In genomic region chr9:5838884-5839571, GRCh38 we compare ENCODE assay signal across 10 cellular contexts. TPM values are rescaled to one million over a fixed set of nuclear protein-coding genes. Genes with fewer than 3 reads are reported as not detected.
DNase-seq lines count a peak whose midpoint lies in the region; ATAC-seq and TF ChIP-seq lines count a peak whose summit lies in the region.
"Had no signal": no experiment of that assay in that cellular context is flagged by ENCODE, and none has a peak within 500 bp of the region (broad histone marks: within the 10 kb centered on the region; RNA-seq: fewer than 3 reads in every experiment).

No MANE protein-coding gene starts in this region.

- CTCF ChIA-PET in OCI-LY7 (lab: Charles Lee; ENCODE audit: unreplicated experiment) = no interaction called here
- CTCF ChIA-PET in CD8-positive, alpha-beta memory T cell (lab: Charles Lee) = no interaction called here

- H3K4me2 ChIP-seq in OCI-LY7 (ENCODE audit: low read length) = no peak overlapping the region
- H3K4me2 ChIP-seq in trophoblast cell (ENCODE audit: low read length) = no peak overlapping the region

- peak overlapping the region; percentile 82 for H4K91ac ChIP-seq in trophoblast cell (ENCODE audit: low read depth, low read length)

- H3K9me3 ChIP-seq in OCI-LY7 (ENCODE audit: low read length) (peaks cover 6% of the 10 kb centered on the region), esophagus squamous epithelium (no peaks in the 10 kb centered on the region), trophoblast cell (ENCODE audit: insufficient read depth, low read depth, low read length) (no peaks in the 10 kb centered on the region)
- no peaks in the 10 kb centered on the region for H3K9me3 ChIP-seq in CD8-positive, alpha-beta memory T cell (ENCODE audit: low read length)

- no peak overlapping the region for H3K4me3 Mint-ChIP-seq in HFFc6
- H3K4me3 Mint-ChIP-seq in CD8-positive, alpha-beta memory T cell = no peak overlapping the region
- H3K4me3 Mint-ChIP-seq: IgD-negative memory B cell had no signal

- no peak for ATAC-seq in GM18870 (IDR thresholded peaks at IDR 0.05; ENCODE audit: unreplicated experiment)
- no peak for ATAC-seq in GM18498 (IDR thresholded peaks at IDR 0.05; ENCODE audit: unreplicated experiment)

- peak overlapping the region; percentile 56 for H2AK5ac ChIP-seq in trophoblast cell (ENCODE audit: low read length)

- no TSS peak for BruUV-seq in OCI-LY7 (replicated peaks; lab: Mats Ljungman, UMichigan)

- H4K8ac ChIP-seq in trophoblast cell (ENCODE audit: low read depth, low read length) = peak overlapping the region; percentile 80

- intact Hi-C loops in OCI-LY7 (cut with micrococcal nuclease; ENCODE audit: unreplicated experiment) (loop anchor here (10.0 kb wide), 2 partner anchors 244 to 854 kb away; partner anchors contain the start of gene JAK2), esophagus squamous epithelium (cut with DNase I) (no loop called here)

- no peak for TF ChIP-seq POLR2A in esophagus squamous epithelium (IDR thresholded peaks at IDR 0.05)

- no peak overlapping the region for H3K23ac ChIP-seq in trophoblast cell (ENCODE audit: low read length)

- no peaks in the 10 kb centered on the region for H3K9me2 ChIP-seq in OCI-LY7 (ENCODE audit: insufficient read depth, low read length)

- H3K27me3 Mint-ChIP-seq in HFFc6 (ENCODE audit: insufficient read depth) = peaks cover 4% of the 10 kb centered on the region
- H3K27me3 Mint-ChIP-seq in CD8-positive, alpha-beta memory T cell = peaks cover 0 to 2% of the 10 kb centered on the region in 2 donors

- H3K27me3 ChIP-seq in esophagus squamous epithelium (no peaks in the 10 kb centered on the region), trophoblast cell (ENCODE audit: insufficient read depth, low read length) (no peaks in the 10 kb centered on the region)
- no peaks in the 10 kb centered on the region for H3K27me3 ChIP-seq in CD8-positive, alpha-beta memory T cell (ENCODE audit: insufficient read depth, low read length, poor library complexity, severe bottlenecking)

- H3K9ac ChIP-seq in trophoblast cell (ENCODE audit: low read length) = no peak overlapping the region

- H3K79me2 ChIP-seq in OCI-LY7 (ENCODE audit: insufficient read depth, low read depth, low read length) = no peaks in the 10 kb centered on the region
- H3K79me2 ChIP-seq in trophoblast cell (ENCODE audit: control insufficient read depth, insufficient read depth, low read length, poor library complexity) = no peaks in the 10 kb centered on the region

- no peak overlapping the region for H4K12ac ChIP-seq in trophoblast cell (ENCODE audit: low read depth, low read length)

- H4K20me1 ChIP-seq in OCI-LY7 (ENCODE audit: insufficient read depth, low read length) = no peaks in the 10 kb centered on the region

- peak overlapping the region; percentile 44 for H3K27ac Mint-ChIP-seq in HFFc6
- no peak overlapping the region for H3K27ac Mint-ChIP-seq in CD8-positive, alpha-beta memory T cell
- H3K27ac Mint-ChIP-seq: IgD-negative memory B cell had no signal

- DNase-seq in HFFc6 (peak; percentile 39), OCI-LY7 (ENCODE audit: low spot score) (peak; percentile 11), esophagus squamous epithelium (lab: John Stamatoyannopoulos, UW) (no peak), trophoblast cell (peak; percentile 21 to 55), NOMO-1 treated with dmso at 0.1 percent for 144 hours (lab: John Stamatoyannopoulos, UW; ENCODE audit: unreplicated experiment) (no peak)
- no peak for DNase-seq in CD8-positive, alpha-beta memory T cell

- peaks cover 4% of the 10 kb centered on the region for H3K79me1 ChIP-seq in trophoblast cell (ENCODE audit: low read length)

- H3K4me1 Mint-ChIP-seq in HFFc6 (ENCODE audit: low read depth) = peaks cover 31% of the 10 kb centered on the region
- peaks cover 32 to 42% (median 39%) of the 10 kb centered on the region in 3 donors for H3K4me1 Mint-ChIP-seq in CD8-positive, alpha-beta memory T cell

- H2AFZ ChIP-seq in OCI-LY7 (ENCODE audit: low read length) (0 out of 2 replicates have a peak overlapping the region, but pooled peaks have one; percentile 31), trophoblast cell (ENCODE audit: insufficient read depth, low read length, poor library complexity) (no peak overlapping the region)

- H3K36me3 Mint-ChIP-seq in HFFc6 (ENCODE audit: low read depth) = peaks cover 12% of the 10 kb centered on the region
- no peaks in the 10 kb centered on the region for H3K36me3 Mint-ChIP-seq in CD8-positive, alpha-beta memory T cell

- no peak overlapping the region for H2BK120ac ChIP-seq in trophoblast cell (ENCODE audit: insufficient read depth, low read length, poor library complexity)

- TF ChIP-seq CTCF in HFFc6 (IDR thresholded peaks at IDR 0.05) (no peak), OCI-LY7 (conservative IDR thresholded peaks at IDR 0.05; ENCODE audit: low read length) (no peak), esophagus squamous epithelium (IDR thresholded peaks at IDR 0.05) (peak in 1 of 6 experiments; percentile 6)

- H2BK5ac ChIP-seq in trophoblast cell (ENCODE audit: low read depth, low read length, poor library complexity) = no peak overlapping the region

- no peak overlapping the region for H3K18ac ChIP-seq in trophoblast cell (ENCODE audit: low read length)

- H3K4me1 ChIP-seq in OCI-LY7 (ENCODE audit: insufficient read depth, low read length, poor library complexity, severe bottlenecking) (peaks cover 13% of the 10 kb centered on the region), esophagus squamous epithelium (peaks cover 0 to 33% (median 17%) of the 10 kb centered on the region in 3 donors), trophoblast cell (ENCODE audit: control insufficient read depth in 1 of 2, insufficient read depth in 2 of 2, low read length in 2 of 2) (peaks cover 7 to 10% of the 10 kb centered on the region in 2 experiments)
- H3K4me1 ChIP-seq in CD8-positive, alpha-beta memory T cell (ENCODE audit: insufficient read depth, low read length) = peaks cover 34% of the 10 kb centered on the region

- H3K36me3 ChIP-seq in OCI-LY7 (ENCODE audit: insufficient read depth, low read length) = no peaks in the 10 kb centered on the region
- no peaks in the 10 kb centered on the region for H3K36me3 ChIP-seq in esophagus squamous epithelium
- H3K36me3 ChIP-seq in trophoblast cell (ENCODE audit: control insufficient read depth in 1 of 2, insufficient read depth in 2 of 2, low read length in 2 of 2) = no peaks in the 10 kb centered on the region
- H3K36me3 ChIP-seq in CD8-positive, alpha-beta memory T cell (ENCODE audit: insufficient read depth, low read length) = no peaks in the 10 kb centered on the region

- no peak overlapping the region for H3K4me3 ChIP-seq in OCI-LY7 (ENCODE audit: low read depth, low read length, poor library complexity, severe bottlenecking)
- H3K4me3 ChIP-seq in esophagus squamous epithelium = no peak overlapping the region
- no peak overlapping the region for H3K4me3 ChIP-seq in trophoblast cell (ENCODE audit: low read depth, low read length)
- H3K4me3 ChIP-seq in CD8-positive, alpha-beta memory T cell (ENCODE audit: low read length) = no peak overlapping the region

- 30 to 34% methylated on average over 2 of the region's 2 CpGs for WGBS in esophagus squamous epithelium, 2 donors
- no CpG with 5 or more reads among the region's 2 CpGs for WGBS in trophoblast cell (ENCODE audit: extremely low coverage, insufficient coverage, insufficient read length)

- H3K4ac ChIP-seq in trophoblast cell (ENCODE audit: low read depth, low read length) = no peak overlapping the region

- H3K27ac ChIP-seq in OCI-LY7 (ENCODE audit: low read depth, low read length, poor library complexity, severe bottlenecking) = no peak overlapping the region
- H3K27ac ChIP-seq in esophagus squamous epithelium = peak overlapping the region in 3 of 4 donors; percentile 37 to 42 (median 37)
- no peak overlapping the region for H3K27ac ChIP-seq in trophoblast cell (ENCODE audit: low read depth, low read length)
- H3K27ac ChIP-seq in CD8-positive, alpha-beta memory T cell (ENCODE audit: low read depth, low read length) = no peak overlapping the region

- H3K9me3 Mint-ChIP-seq in HFFc6 = no peaks in the 10 kb centered on the region
- no peaks in the 10 kb centered on the region for H3K9me3 Mint-ChIP-seq in CD8-positive, alpha-beta memory T cell

- H2BK12ac ChIP-seq in trophoblast cell (ENCODE audit: low read length) = no peak overlapping the region

- POLR2A ChIA-PET in OCI-LY7 (lab: Charles Lee) = no interaction called here
- POLR2A ChIA-PET in CD8-positive, alpha-beta memory T cell (lab: Charles Lee) = no interaction called here

- H3K14ac ChIP-seq in trophoblast cell (ENCODE audit: low read length) = no peak overlapping the region

RNA-seq across cellular contexts. Expression of gene ERMP1, which starts 6.1 kb away (rescaled TPM):
- 1 to 10 TPM; 5.1 to 7.5 (median 6.8) TPM for total RNA-seq in HFFc6 (2021; fragmentation: NEBNext Ultra II Directional; extraction: Animal tissue kit (Norgen Biotek cat#: 25700))
- 7.9 and 11.1 TPM in 2 replicates for total RNA-seq in OCI-LY7 (2014; rRNA removed; shearing (Covaris generic))
- 12.6 and 14.6 TPM in 2 replicates for total RNA-seq in OCI-LY7 (2022)
- 10 to 100 TPM; 24.4 to 38.2 (median 29.9) TPM for total RNA-seq in esophagus squamous epithelium
- polyA plus RNA-seq in trophoblast cell (2013) = 22.1 TPM in 2 replicates
- total RNA-seq in CD8-positive, alpha-beta memory T cell = 1 to 10 TPM; 8.6 to 10.0 TPM
- polyA plus RNA-seq in CD8-positive, alpha-beta memory T cell = 17.2 TPM

RNA-seq across cellular contexts. Expression of gene MLANA, which starts 51.7 kb away (rescaled TPM):
- not detected for total RNA-seq in HFFc6 (2021; fragmentation: NEBNext Ultra II Directional; extraction: Animal tissue kit (Norgen Biotek cat#: 25700))
- total RNA-seq in OCI-LY7 (2014; rRNA removed; shearing (Covaris generic)) = not detected in 2 replicates
- not detected in 2 replicates for total RNA-seq in OCI-LY7 (2022)
- total RNA-seq in esophagus squamous epithelium = not detected
- polyA plus RNA-seq in trophoblast cell (2013) = 0.03 TPM in 1 of 2 replicates, not detected in the other
- total RNA-seq in CD8-positive, alpha-beta memory T cell = not detected
- polyA plus RNA-seq in CD8-positive, alpha-beta memory T cell = not detected
- polyA plus RNA-seq: esophagus, IgD-negative memory B cell had no signal

Comparison
In these comparisons a context has a peak if more than half of its experiments do, and no peak if none do; other contexts are left out.
1. DNase-seq: peak in HFFc6 (single experiment), OCI-LY7 (single experiment) and trophoblast cell (2 of 2); none in esophagus squamous epithelium (single experiment), CD8-positive, alpha-beta memory T cell (0 of 5) and NOMO-1 treated with dmso at 0.1 percent for 144 hours (single experiment).
2. H3K27ac ChIP-seq: peak in esophagus squamous epithelium (3 of 4); none in OCI-LY7 (single experiment), trophoblast cell (single experiment) and CD8-positive, alpha-beta memory T cell (single experiment).